12 cellular contexts compared by ENCODE assay signal in the genomic region with DNA sequence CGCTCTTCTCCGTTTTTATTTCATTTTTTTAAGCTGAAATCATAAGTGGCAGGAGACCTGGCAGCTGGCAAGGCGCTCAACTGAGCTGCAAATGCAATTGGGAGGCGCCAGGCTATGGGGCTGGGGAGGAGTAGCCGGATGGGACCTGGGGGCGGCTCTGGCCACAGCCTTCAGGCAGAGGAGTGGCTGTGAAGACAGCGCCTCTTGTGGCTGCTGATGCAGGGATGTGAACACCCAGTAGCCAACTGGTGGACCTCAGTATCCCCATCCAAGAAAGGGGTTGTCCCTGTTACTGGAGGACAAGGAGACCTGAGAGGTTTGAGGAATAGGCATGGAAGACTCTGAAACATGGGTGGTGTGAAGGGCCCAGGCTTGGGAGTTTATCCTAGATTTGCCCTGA. TPM values are rescaled to one million over a fixed set of nuclear protein-coding genes. Genes with fewer than 3 reads are reported as not detected.
DNase-seq lines count a peak whose midpoint lies in the region; ATAC-seq and FAIRE-seq lines count a peak whose summit lies in the region.
"Had no signal": no experiment of that assay in that cellular context is flagged by ENCODE, and none has a peak within 500 bp of the region (broad histone marks: within the 10 kb centered on the region; RNA-seq: fewer than 3 reads in every experiment).

No MANE protein-coding gene starts in this region.

- H3K27ac ChIP-seq in small intestine (ENCODE audit: low read depth in 1 of 2, low read length in 1 of 2) = no peak overlapping the region
- H3K27ac ChIP-seq: skin epidermis had no signal

- intact Hi-C loops in activated CD4-positive, alpha-beta T cell treated with anti-CD3 and anti-CD28 coated beads for 36 hours (cut with DNase I, micrococcal nuclease) = loop anchor here (2.0 kb wide), 3 partner anchors 305 to 429 kb away; no protein-coding TSS in a partner anchor

- 78 to 88% (median 88%) methylated on average over 7 of the region's 7 CpGs for WGBS in small intestine, 3 donors

- H3K36me3 Mint-ChIP-seq in activated CD4-positive, alpha-beta T cell treated with anti-CD3 and anti-CD28 coated beads for 36 hours (ENCODE audit: low read depth) = no peaks in the 10 kb centered on the region

- FAIRE-seq in small intestine (lab: Jason Lieb, UNC) = no peak

- POLR2A ChIA-PET in activated CD4-positive, alpha-beta T cell treated with anti-CD3 and anti-CD28 coated beads for 36 hours (lab: Charles Lee) = no interaction called here

- no peaks in the 10 kb centered on the region for H3K9me3 ChIP-seq in small intestine (ENCODE audit: control insufficient read depth, low read depth)

- H3K27me3 Mint-ChIP-seq in activated CD4-positive, alpha-beta T cell treated with anti-CD3 and anti-CD28 coated beads for 36 hours = no peaks in the 10 kb centered on the region
- H3K27me3 Mint-ChIP-seq: stimulated activated naive CD8-positive, alpha-beta T cell treated with anti-CD3 and anti-CD28 coated beads, Interleukin-15, Interleukin-2, amounts not matched to agents 100 ng/mL and 50 ng/mL, for 24 hours had no signal

- CTCF ChIA-PET in activated CD4-positive, alpha-beta T cell treated with anti-CD3 and anti-CD28 coated beads for 36 hours (lab: Charles Lee) = interaction anchor here (0.5 to 9.7 kb wide), 10 partner anchors 8 to 429 kb away, joined by 3 to 211 read pairs (median 15); no protein-coding TSS in a partner anchor

- no peak overlapping the region for H3K4me3 ChIP-seq in small intestine (ENCODE audit: low read depth in 1 of 2, low read length in 2 of 2)
- H3K4me3 ChIP-seq: skin epidermis had no signal

- no peaks in the 10 kb centered on the region for H3K9me3 Mint-ChIP-seq in activated CD4-positive, alpha-beta T cell treated with anti-CD3 and anti-CD28 coated beads for 36 hours (ENCODE audit: low read depth)
- H3K9me3 Mint-ChIP-seq: stimulated activated naive CD8-positive, alpha-beta T cell treated with anti-CD3 and anti-CD28 coated beads, Interleukin-15, Interleukin-2, amounts not matched to agents 100 ng/mL and 50 ng/mL, for 24 hours had no signal

- H3K36me3 ChIP-seq in small intestine (ENCODE audit: control insufficient read depth in 2 of 2, insufficient read depth in 2 of 2, low read length in 2 of 2) = no peaks in the 10 kb centered on the region

- no peak overlapping the region for H3K4me3 Mint-ChIP-seq in activated CD4-positive, alpha-beta T cell treated with anti-CD3 and anti-CD28 coated beads for 36 hours
- H3K4me3 Mint-ChIP-seq: stimulated activated naive CD8-positive, alpha-beta T cell treated with anti-CD3 and anti-CD28 coated beads, Interleukin-15, Interleukin-2, amounts not matched to agents 100 ng/mL and 50 ng/mL, for 24 hours had no signal

- no peak overlapping the region for H3K27ac Mint-ChIP-seq in activated CD4-positive, alpha-beta T cell treated with anti-CD3 and anti-CD28 coated beads for 36 hours
- H3K27ac Mint-ChIP-seq: stimulated activated naive CD8-positive, alpha-beta T cell treated with anti-CD3 and anti-CD28 coated beads, Interleukin-15, Interleukin-2, amounts not matched to agents 100 ng/mL and 50 ng/mL, for 24 hours had no signal

- H3K4me1 Mint-ChIP-seq in activated CD4-positive, alpha-beta T cell treated with anti-CD3 and anti-CD28 coated beads for 36 hours = peaks cover 4% of the 10 kb centered on the region

- DNase-seq in activated CD4-positive, alpha-beta T cell treated with anti-CD3 and anti-CD28 coated beads for 36 hours = peak; percentile 20
- no peak for DNase-seq in activated CD4-positive, alpha-beta T cell treated with anti-CD3 and anti-CD28 coated beads, Interleukin-2, amount 50 U/mL, for 48 hours
- DNase-seq in NAMALWA (ENCODE audit: low spot score) = peak; percentile 21
- peak; percentile 18 for DNase-seq in dermis blood vessel endothelial cell
- DNase-seq in retina = peak; percentile 25
- DNase-seq in small intestine = no peak
- DNase-seq: activated effector memory CD4-positive, alpha-beta T cell treated with anti-CD3 and anti-CD28 coated beads, Interleukin-2, amount 50 U/mL, for 16 hours had no signal

- H3K4me1 ChIP-seq in small intestine (ENCODE audit: control insufficient read depth in 2 of 2, insufficient read depth in 1 of 2, low read depth in 1 of 2, low read length in 1 of 2) = peaks cover 0 to 3% of the 10 kb centered on the region in 2 donors

- no peaks in the 10 kb centered on the region for H3K27me3 ChIP-seq in small intestine (ENCODE audit: control insufficient read depth in 2 of 2, insufficient read depth in 2 of 2, low read length in 2 of 2)

- no peak for ATAC-seq in activated CD4-positive, alpha-beta T cell treated with anti-CD3 and anti-CD28 coated beads for 36 hours
- no peak for ATAC-seq in HG03521 (IDR thresholded peaks at IDR 0.05; ENCODE audit: unreplicated experiment)
- no peak for ATAC-seq in HG03520 (IDR thresholded peaks at IDR 0.05; ENCODE audit: unreplicated experiment)

RNA-seq across cellular contexts. Expression of a gene that starts 12.6 kb away (rescaled TPM):
- not detected for total RNA-seq in activated CD4-positive, alpha-beta T cell treated with anti-CD3 and anti-CD28 coated beads for 36 hours
- not detected in 2 replicates for total RNA-seq in dermis blood vessel endothelial cell
- polyA plus RNA-seq in small intestine = 1 to 10 TPM in 1 of 3 donors, under 1 TPM in 1, not detected in 1; 0.45 to 1.4 TPM

RNA-seq across cellular contexts. Expression of a gene that starts 20.9 kb away (rescaled TPM):
- total RNA-seq in activated CD4-positive, alpha-beta T cell treated with anti-CD3 and anti-CD28 coated beads for 36 hours = not detected
- total RNA-seq in dermis blood vessel endothelial cell = not detected in 2 replicates
- under 1 TPM in 1 of 3 donors, not detected in 2; 0.34 TPM for polyA plus RNA-seq in small intestine
- total RNA-seq: lower leg skin had no signal

Comparison
In these comparisons a context has a peak if more than half of its experiments do, and no peak if none do; other contexts are left out.
1. DNase-seq: peak in activated CD4-positive, alpha-beta T cell treated with anti-CD3 and anti-CD28 coated beads for 36 hours (single experiment), NAMALWA (single experiment), dermis blood vessel endothelial cell (single experiment) and retina (single experiment); none in activated CD4-positive, alpha-beta T cell treated with anti-CD3 and anti-CD28 coated beads, Interleukin-2, amount 50 U/mL, for 48 hours (0 of 2) and small intestine (single experiment).